Comparison of ENCODE assay signal across 8 cellular contexts in genomic region chr17:2058521-2059124, GRCh38. TPM values are rescaled to one million over a fixed set of nuclear protein-coding genes. Genes with fewer than 3 reads are reported as not detected.
A peak's percentile ranks its signal among the peaks of the same experiment; 100 is the strongest.
DNase-seq lines count a peak whose midpoint lies in the region; ATAC-seq and TF ChIP-seq lines count a peak whose summit lies in the region.

No MANE protein-coding gene starts in this region.

- TF ChIP-seq CTCF in mesothelial cell of epicardium (IDR thresholded peaks at IDR 0.05; ENCODE audit: unreplicated experiment), result peak; percentile 80
- peak; percentile 45 to 50 for TF ChIP-seq CTCF in tibial artery (IDR thresholded peaks at IDR 0.05)

- H3K36me3 ChIP-seq in effector memory CD4-positive, alpha-beta T cell (ENCODE audit: control insufficient read depth, insufficient read depth, low read length), result peaks cover 25% of the 10 kb centered on the region
- peaks cover 4 to 61% (median 26%) of the 10 kb centered on the region in 3 donors for H3K36me3 ChIP-seq in tibial artery

- H3K4me3 Mint-ChIP-seq in mesothelial cell of epicardium, result no peak overlapping the region

- H3K27ac ChIP-seq in effector memory CD4-positive, alpha-beta T cell (ENCODE audit: insufficient read depth, low read length, poor library complexity, severe bottlenecking), result no peak overlapping the region
- peak overlapping the region; percentile 32 to 58 for H3K27ac ChIP-seq in tibial artery

- H3K27ac Mint-ChIP-seq in mesothelial cell of epicardium, result no peak overlapping the region

- H3K9me3 Mint-ChIP-seq in mesothelial cell of epicardium, result no peaks in the 10 kb centered on the region

- peaks cover 48% of the 10 kb centered on the region for H3K4me1 Mint-ChIP-seq in mesothelial cell of epicardium

- intact Hi-C loops in tibial artery (cut with DNase I; ENCODE audit: low total_unique reads), result no loop called here

- ATAC-seq in HG03439 (IDR thresholded peaks at IDR 0.05; ENCODE audit: unreplicated experiment), result no peak
- no peak for ATAC-seq in GM18870 (IDR thresholded peaks at IDR 0.05; ENCODE audit: unreplicated experiment)

- H3K4me3 ChIP-seq in effector memory CD4-positive, alpha-beta T cell (ENCODE audit: insufficient read depth, low read depth, low read length, poor library complexity, severe bottlenecking), result no peak overlapping the region
- H3K4me3 ChIP-seq in tibial artery, result peak overlapping the region; percentile 10 to 60

- H3K4me1 ChIP-seq in effector memory CD4-positive, alpha-beta T cell (ENCODE audit: control insufficient read depth, insufficient read depth, low read length, poor library complexity, severe bottlenecking), result peaks cover 21% of the 10 kb centered on the region
- H3K4me1 ChIP-seq in tibial artery, result peaks cover 0 to 41% (median 25%) of the 10 kb centered on the region in 4 donors

- peaks cover 5% of the 10 kb centered on the region for H3K27me3 Mint-ChIP-seq in mesothelial cell of epicardium (ENCODE audit: low read depth)

- DNase-seq in activated CD4-positive, alpha-beta T cell treated with anti-CD3 and anti-CD28 coated beads for 24 hours (ENCODE audit: low read depth in 2 of 2), result peak; percentile 49 to 74
- DNase-seq in activated CD4-positive, alpha-beta T cell treated with anti-CD3 and anti-CD28 coated beads for 1 hour, result no peak
- peak; percentile 57 to 60 for DNase-seq in activated CD4-positive, alpha-beta T cell treated with anti-CD3 and anti-CD28 coated beads for 4 hours
- DNase-seq in effector memory CD4-positive, alpha-beta T cell, result peak; percentile 20 to 54 (median 37)
- peak in 1 of 2 experiments; percentile 70 for DNase-seq in mesothelial cell of epicardium (ENCODE audit: low spot score in 2 of 2, unreplicated experiment in 2 of 2)
- DNase-seq in tibial artery, result peak in 1 of 2 donors; percentile 57

- peaks cover 13% of the 10 kb centered on the region for H3K36me3 Mint-ChIP-seq in mesothelial cell of epicardium

- no peaks in the 10 kb centered on the region for H3K9me3 ChIP-seq in effector memory CD4-positive, alpha-beta T cell (ENCODE audit: control insufficient read depth, low read length)
- no peaks in the 10 kb centered on the region for H3K9me3 ChIP-seq in tibial artery

- H3K27me3 ChIP-seq in effector memory CD4-positive, alpha-beta T cell (replicated peaks; ENCODE audit: control insufficient read depth, insufficient read depth, low read length, poor library complexity, severe bottlenecking), result no peaks in the 10 kb centered on the region
- H3K27me3 ChIP-seq in tibial artery, result peaks cover 0 to 22% of the 10 kb centered on the region in 2 donors

RNA-seq across cellular contexts. Expression of gene HIC1, which starts 3.7 kb away (rescaled TPM):
- total RNA-seq in mesothelial cell of epicardium, result 97.9 to 99.3 TPM (median 98.9 TPM) in 3 replicates

RNA-seq across cellular contexts. Expression of gene OVCA2, which starts 16.8 kb away (rescaled TPM):
- 17.3 to 24.8 TPM (median 24.5 TPM) in 3 replicates for total RNA-seq in mesothelial cell of epicardium

RNA-seq across cellular contexts. Expression of gene DPH1, which starts 28.7 kb away (rescaled TPM):
- 63.8 to 74.5 TPM (median 71.2 TPM) in 3 replicates for total RNA-seq in mesothelial cell of epicardium

RNA-seq across cellular contexts. Expression of gene RTN4RL1, which starts 33.5 kb away (rescaled TPM):
- 0.20 to 0.23 TPM (median 0.22 TPM) in 3 replicates for total RNA-seq in mesothelial cell of epicardium
